Comparison of ENCODE assay signal across 9 cellular contexts in genomic region chr7:136687693-136688322, GRCh38.
DNase-seq lines count a peak whose midpoint lies in the region; ATAC-seq and TF ChIP-seq lines count a peak whose summit lies in the region.
"Had no signal": no experiment of that assay in that cellular context is flagged by ENCODE, and none has a peak within 500 bp of the region (broad histone marks: within the 10 kb centered on the region; RNA-seq: fewer than 3 reads in every experiment).

No MANE protein-coding gene starts in this region.

- no peak for TF ChIP-seq POLR2A in gastroesophageal sphincter (IDR thresholded peaks at IDR 0.05)
- no peak for TF ChIP-seq POLR2A in uterus (IDR thresholded peaks at IDR 0.05)

- H3K36me3 Mint-ChIP-seq in activated naive CD8-positive, alpha-beta T cell treated with anti-CD3 and anti-CD28 coated beads, Interleukin-2, amount 50 U/mL, for 24 hours (ENCODE audit: low read depth), result no peaks in the 10 kb centered on the region

- DNase-seq in ELF-1 (ENCODE audit: low read depth, low spot score), result peak; percentile 3
- DNase-seq in HEK293T (ENCODE audit: extremely low spot score), result peak; percentile 27
- peak; percentile 7 for DNase-seq in Panc1 (ENCODE audit: low read depth, low spot score)
- DNase-seq in middle frontal gyrus (ENCODE audit: extremely low spot score, low spot score), result no peak
- DNase-seq in uterus, result no peak
- no peak for DNase-seq in AG08396 (ENCODE audit: low spot score)
- DNase-seq in activated naive CD8-positive, alpha-beta T cell treated with anti-CD3 and anti-CD28 coated beads, Interleukin-2, amount 50 U/mL, for 24 hours, result no peak

- no peak for TF ChIP-seq EP300 in gastroesophageal sphincter (IDR thresholded peaks at IDR 0.05)

- peaks cover 6% of the 10 kb centered on the region for H3K9me3 Mint-ChIP-seq in activated naive CD8-positive, alpha-beta T cell treated with anti-CD3 and anti-CD28 coated beads, Interleukin-2, amount 50 U/mL, for 24 hours

- H3K27me3 ChIP-seq in Panc1 (ENCODE audit: control insufficient read depth, insufficient read depth, low read length) (no peaks in the 10 kb centered on the region), gastroesophageal sphincter (no peaks in the 10 kb centered on the region), uterus (no peaks in the 10 kb centered on the region)
- H3K27me3 ChIP-seq: neutrophil had no signal

- H3K27ac Mint-ChIP-seq in activated naive CD8-positive, alpha-beta T cell treated with anti-CD3 and anti-CD28 coated beads, Interleukin-2, amount 50 U/mL, for 24 hours, result no peak overlapping the region

- CTCF ChIA-PET in HEK293T (lab: Yijun Ruan, JAX) (interaction anchor here (0.6 to 0.9 kb wide), 5 partner anchors 8 to 683 kb away, joined by 3 to 7 read pairs (median 4); no protein-coding TSS in a partner anchor), Panc1 (lab: Charles Lee) (no interaction called here)

- H3K27ac ChIP-seq in Panc1 (ENCODE audit: low read length) (no peak overlapping the region), gastroesophageal sphincter (no peak overlapping the region), uterus (no peak overlapping the region)
- H3K27ac ChIP-seq: neutrophil had no signal

- no peak overlapping the region for H3K4me3 ChIP-seq in Panc1 (ENCODE audit: low read depth in 2 of 2, low read length in 2 of 2)
- no peak overlapping the region for H3K4me3 ChIP-seq in gastroesophageal sphincter
- no peak overlapping the region for H3K4me3 ChIP-seq in uterus

- intact Hi-C loops in Panc1 (cut with micrococcal nuclease; ENCODE audit: unreplicated experiment) (no loop called here), uterus (cut with DNase I; ENCODE audit: low total_unique reads) (no loop called here)

- in situ Hi-C loops in Panc1 (cut with HindIII; ENCODE audit: low pct_unique_long_range_greater_than_20kb, low sequenced_read_pairs), result no loop called here

- WGBS in gastroesophageal sphincter (ENCODE audit: low coverage in 1 of 2), 2 donors, result 68 to 78% methylated on average over 1 to 2 of the region's 2 CpGs

- no peak overlapping the region for H3K4me3 Mint-ChIP-seq in activated naive CD8-positive, alpha-beta T cell treated with anti-CD3 and anti-CD28 coated beads, Interleukin-2, amount 50 U/mL, for 24 hours

- H3K27me3 Mint-ChIP-seq in activated naive CD8-positive, alpha-beta T cell treated with anti-CD3 and anti-CD28 coated beads, Interleukin-2, amount 50 U/mL, for 24 hours, result no peaks in the 10 kb centered on the region

- no peaks in the 10 kb centered on the region for H3K4me1 ChIP-seq in Panc1 (ENCODE audit: control insufficient read depth, insufficient read depth, low read length)
- H3K4me1 ChIP-seq in gastroesophageal sphincter, result no peaks in the 10 kb centered on the region
- no peaks in the 10 kb centered on the region for H3K4me1 ChIP-seq in uterus

- POLR2A ChIA-PET in HEK293T (lab: Yijun Ruan, JAX) (no interaction called here), Panc1 (lab: Charles Lee) (no interaction called here)

- ATAC-seq in Panc1 (no peak), gastroesophageal sphincter (no peak)
- ATAC-seq in activated naive CD8-positive, alpha-beta T cell treated with anti-CD3 and anti-CD28 coated beads, Interleukin-2, amount 50 U/mL, for 24 hours, result no peak

- H3K4me1 Mint-ChIP-seq in activated naive CD8-positive, alpha-beta T cell treated with anti-CD3 and anti-CD28 coated beads, Interleukin-2, amount 50 U/mL, for 24 hours, result no peaks in the 10 kb centered on the region

- H3K36me3 ChIP-seq in Panc1 (ENCODE audit: control insufficient read depth, insufficient read depth, low read length), result no peaks in the 10 kb centered on the region
- no peaks in the 10 kb centered on the region for H3K36me3 ChIP-seq in gastroesophageal sphincter
- peaks cover 0 to 3% of the 10 kb centered on the region in 2 donors for H3K36me3 ChIP-seq in uterus
- H3K36me3 ChIP-seq: neutrophil had no signal

- peak; percentile 57 for TF ChIP-seq CTCF in Panc1 (IDR thresholded peaks at IDR 0.05)
- peak; percentile 16 to 36 (median 19) for TF ChIP-seq CTCF in gastroesophageal sphincter (IDR thresholded peaks at IDR 0.05)
- peak in 1 of 4 experiments; percentile 16 for TF ChIP-seq CTCF in uterus (IDR thresholded peaks at IDR 0.05)

- H3K9me3 ChIP-seq in Panc1 (ENCODE audit: control insufficient read depth, insufficient read depth, low read depth, low read length) (no peaks in the 10 kb centered on the region), gastroesophageal sphincter (no peaks in the 10 kb centered on the region), uterus (no peaks in the 10 kb centered on the region)
- H3K9me3 ChIP-seq: neutrophil had no signal

- no TSS peak for BruUV-seq in Panc1 (replicated peaks; lab: Mats Ljungman, UMichigan)

TF ChIP-seq in HEK293T, 16 proteins besides CTCF, POLR2A, EP300 and RAD21:
- 0 out of 2 replicates have a peak, but pooled peaks have one; percentile 21 for TF ChIP-seq L3MBTL2 (conservative IDR thresholded peaks at IDR 0.05)
- no peak for TF ChIP-seq FOXM1 (IDR thresholded peaks at IDR 0.05; ENCODE audit: borderline replicate concordance)

Comparison
In these comparisons a context has a peak if more than half of its experiments do, and no peak if none do; other contexts are left out.
1. DNase-seq: peak in ELF-1 (single experiment), HEK293T (single experiment) and Panc1 (single experiment); none in middle frontal gyrus (single experiment), uterus (0 of 2), AG08396 (single experiment) and activated naive CD8-positive, alpha-beta T cell treated with anti-CD3 and anti-CD28 coated beads, Interleukin-2, amount 50 U/mL, for 24 hours (single experiment).